ENCODE assay signal across 27 cellular contexts in the genomic region with DNA sequence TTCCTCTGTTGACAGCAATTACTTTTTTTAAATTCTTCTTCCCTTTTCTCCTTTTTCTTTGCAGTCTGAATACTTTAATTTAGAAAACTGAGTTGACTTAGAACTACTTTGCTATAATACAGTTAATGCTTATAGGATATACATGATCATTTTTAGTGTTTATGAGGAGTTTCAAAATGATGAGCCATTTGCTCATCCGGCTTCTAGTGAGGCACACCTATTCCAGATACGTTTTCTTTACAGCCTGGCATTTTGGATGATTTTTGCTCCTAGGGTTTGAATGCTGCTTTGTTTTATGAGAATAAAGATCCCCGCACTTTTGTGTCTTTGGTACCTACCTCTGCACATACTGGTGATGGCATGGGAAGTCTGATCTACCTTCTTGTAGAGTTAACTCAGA. TPM values are rescaled to one million over a fixed set of nuclear protein-coding genes. Genes with fewer than 3 reads are reported as not detected.
DNase-seq lines count a peak whose midpoint lies in the region; ATAC-seq and TF ChIP-seq lines count a peak whose summit lies in the region.
"Had no signal": no experiment of that assay in that cellular context is flagged by ENCODE, and none has a peak within 500 bp of the region (broad histone marks: within the 10 kb centered on the region; RNA-seq: fewer than 3 reads in every experiment).

No MANE protein-coding gene starts in this region.

- H3K27me3 ChIP-seq in breast epithelium = no peaks in the 10 kb centered on the region
- H3K27me3 ChIP-seq in psoas muscle (ENCODE audit: insufficient read depth in 3 of 3, low read length in 2 of 3) = no peaks in the 10 kb centered on the region
- H3K27me3 ChIP-seq: colonic mucosa, neutrophil, spleen, suprapubic skin, uterus had no signal

- H3K36me3 Mint-ChIP-seq in MCF 10A (ENCODE audit: insufficient read depth, unreplicated experiment) (peaks cover 63% of the 10 kb centered on the region), HFFc6 (ENCODE audit: low read depth) (peaks cover 36% of the 10 kb centered on the region), chondrocyte (ENCODE audit: low read depth) (peaks cover 22% of the 10 kb centered on the region)
- H3K36me3 Mint-ChIP-seq in activated naive CD8-positive, alpha-beta T cell treated with anti-CD3 and anti-CD28 coated beads for 36 hours = peaks cover 12% of the 10 kb centered on the region

- DNase-seq in MCF 10A (ENCODE audit: unreplicated experiment) (no peak), breast epithelium (ENCODE audit: low spot score in 2 of 2) (no peak), HFFc6 (peak; percentile 32), chondrocyte (ENCODE audit: low spot score) (no peak), psoas muscle (no peak), KG1 (lab: John Stamatoyannopoulos, UW) (no peak)
- no peak for DNase-seq in activated naive CD8-positive, alpha-beta T cell treated with anti-CD3 and anti-CD28 coated beads for 36 hours
- DNase-seq: activated CD4-positive, alpha-beta T cell treated with anti-CD3 and anti-CD28 coated beads, Interleukin-2, amount 50 U/mL, for 1 hour; CD8-positive, alpha-beta T cell; colonic mucosa; DMS53; glutamatergic neuron; NCI-H1105 treated with DMSO at 0.1 percent for 48 hours; NCI-H2029 treated with DMSO at 0.1 percent for 48 hours; NCI-H345; PC-9; spleen; stimulated activated CD4-positive, alpha-beta T cell treated with anti-CD3 and anti-CD28 coated beads, Interleukin-4, amount 100 ng/mL, for 1 hour; stimulated activated naive B cell treated with anti-CD40 and anti-IgM and Interleukin-4, amounts not matched to agents 10 μg/mL and 1 μg/mL and 100 μg/mL, for 72 hours; uterus had no signal

- H3K27me3 Mint-ChIP-seq in MCF 10A (ENCODE audit: insufficient read depth, unreplicated experiment) = no peaks in the 10 kb centered on the region
- peaks cover 2% of the 10 kb centered on the region for H3K27me3 Mint-ChIP-seq in HFFc6 (ENCODE audit: insufficient read depth)
- no peaks in the 10 kb centered on the region for H3K27me3 Mint-ChIP-seq in chondrocyte (ENCODE audit: low read depth)
- no peaks in the 10 kb centered on the region for H3K27me3 Mint-ChIP-seq in activated naive CD8-positive, alpha-beta T cell treated with anti-CD3 and anti-CD28 coated beads for 36 hours
- H3K27me3 Mint-ChIP-seq: stimulated activated naive B cell treated with anti-CD40 and anti-IgM and Interleukin-4, amounts not matched to agents 10 μg/mL and 1 μg/mL and 100 μg/mL, for 72 hours had no signal

- H3K4me1 ChIP-seq in breast epithelium (no peaks in the 10 kb centered on the region), psoas muscle (peaks cover 5% of the 10 kb centered on the region)
- H3K4me1 ChIP-seq: A549, colonic mucosa, HAP-1, spleen, suprapubic skin, uterus had no signal

- TF ChIP-seq CTCF in MCF 10A (IDR thresholded peaks at IDR 0.05; ENCODE audit: unreplicated experiment) = no peak
- no peak for TF ChIP-seq CTCF in breast epithelium (IDR thresholded peaks at IDR 0.05)
- no peak for TF ChIP-seq CTCF in HFFc6 (IDR thresholded peaks at IDR 0.05)
- TF ChIP-seq CTCF in chondrocyte (IDR thresholded peaks at IDR 0.05) = no peak
- TF ChIP-seq CTCF in psoas muscle (IDR thresholded peaks at IDR 0.05) = no peak

- H3K27ac Mint-ChIP-seq in MCF 10A (ENCODE audit: low read depth, unreplicated experiment) (no peak overlapping the region), HFFc6 (peak overlapping the region; percentile 84), chondrocyte (ENCODE audit: unreplicated experiment) (peak overlapping the region; percentile 49)
- H3K27ac Mint-ChIP-seq in activated naive CD8-positive, alpha-beta T cell treated with anti-CD3 and anti-CD28 coated beads for 36 hours = no peak overlapping the region
- H3K27ac Mint-ChIP-seq: brain; stimulated activated naive B cell treated with anti-CD40 and anti-IgM and Interleukin-4, amounts not matched to agents 10 μg/mL and 1 μg/mL and 100 μg/mL, for 72 hours; WTC11 had no signal

- TSS peak; percentile 83 for BruUV-seq in MCF 10A (replicated peaks; lab: Mats Ljungman, UMichigan)

- H3K4me1 Mint-ChIP-seq in MCF 10A (ENCODE audit: insufficient read depth, unreplicated experiment) = no peaks in the 10 kb centered on the region
- H3K4me1 Mint-ChIP-seq in HFFc6 (ENCODE audit: low read depth) = peaks cover 57% of the 10 kb centered on the region
- peaks cover 36% of the 10 kb centered on the region for H3K4me1 Mint-ChIP-seq in chondrocyte (ENCODE audit: low read depth)
- H3K4me1 Mint-ChIP-seq in activated naive CD8-positive, alpha-beta T cell treated with anti-CD3 and anti-CD28 coated beads for 36 hours = no peaks in the 10 kb centered on the region
- H3K4me1 Mint-ChIP-seq: brain, WTC11 had no signal

- H3K4me3 ChIP-seq in breast epithelium (no peak overlapping the region), psoas muscle (no peak overlapping the region)
- H3K4me3 ChIP-seq: A549, colonic mucosa, HAP-1, PC-9, spleen, suprapubic skin, uterus had no signal

- no peak for TF ChIP-seq POLR2A in breast epithelium (IDR thresholded peaks at IDR 0.05)

- H3K9me3 ChIP-seq in breast epithelium = no peaks in the 10 kb centered on the region
- H3K9me3 ChIP-seq in psoas muscle = no peaks in the 10 kb centered on the region
- H3K9me3 ChIP-seq: A549, colonic mucosa, HAP-1, neutrophil, spleen, suprapubic skin, uterus had no signal

- ATAC-seq in psoas muscle (peak in 1 of 4 donors; percentile 43), GM18511 (IDR thresholded peaks at IDR 0.05; ENCODE audit: unreplicated experiment) (no peak)
- ATAC-seq: A549; CD8-positive, alpha-beta T cell; stimulated activated naive B cell treated with anti-CD40 and anti-IgM and Interleukin-4, amounts not matched to agents 10 μg/mL and 1 μg/mL and 100 μg/mL, for 72 hours; WTC11 had no signal

- no peak overlapping the region for H3K27ac ChIP-seq in breast epithelium
- peak overlapping the region; percentile 65 for H3K27ac ChIP-seq in psoas muscle
- H3K27ac ChIP-seq: A549, colonic mucosa, neutrophil, PC-9, spleen, suprapubic skin, uterus had no signal

- intact Hi-C loops in MCF 10A (cut with micrococcal nuclease) (no loop called here), breast epithelium (cut with DNase I; ENCODE audit: low total_unique reads) (no loop called here), psoas muscle (cut with DNase I) (no loop called here)

- H3K9me3 Mint-ChIP-seq in MCF 10A (ENCODE audit: unreplicated experiment) = no peaks in the 10 kb centered on the region
- no peaks in the 10 kb centered on the region for H3K9me3 Mint-ChIP-seq in HFFc6
- H3K9me3 Mint-ChIP-seq in chondrocyte (ENCODE audit: low read depth) = no peaks in the 10 kb centered on the region
- H3K9me3 Mint-ChIP-seq in activated naive CD8-positive, alpha-beta T cell treated with anti-CD3 and anti-CD28 coated beads for 36 hours = no peaks in the 10 kb centered on the region
- H3K9me3 Mint-ChIP-seq: brain; CD8-positive, alpha-beta T cell; stimulated activated naive B cell treated with anti-CD40 and anti-IgM and Interleukin-4, amounts not matched to agents 10 μg/mL and 1 μg/mL and 100 μg/mL, for 72 hours; WTC11 had no signal

- WGBS in psoas muscle, 3 donors = 92 to 96% (median 96%) methylated on average over 3 of the region's 3 CpGs

- peaks cover 13% of the 10 kb centered on the region for H3K36me3 ChIP-seq in breast epithelium
- H3K36me3 ChIP-seq in psoas muscle (ENCODE audit: insufficient read depth in 1 of 2, low read depth in 1 of 2) = peaks cover 2 to 68% of the 10 kb centered on the region in 2 donors
- H3K36me3 ChIP-seq: uterus had no signal

- CTCF ChIA-PET in MCF 10A (lab: Yijun Ruan, JAX) = interaction anchor here (0.6 kb wide), 1 partner anchor 429 kb away, joined by 3 read pairs; no protein-coding TSS in a partner anchor

- H3K4me3 Mint-ChIP-seq in MCF 10A (ENCODE audit: unreplicated experiment) = no peak overlapping the region
- peak overlapping the region; percentile 62 for H3K4me3 Mint-ChIP-seq in HFFc6
- H3K4me3 Mint-ChIP-seq in chondrocyte (ENCODE audit: unreplicated experiment) = no peak overlapping the region
- H3K4me3 Mint-ChIP-seq in activated naive CD8-positive, alpha-beta T cell treated with anti-CD3 and anti-CD28 coated beads for 36 hours = no peak overlapping the region
- H3K4me3 Mint-ChIP-seq: brain; CD8-positive, alpha-beta T cell; stimulated activated naive B cell treated with anti-CD40 and anti-IgM and Interleukin-4, amounts not matched to agents 10 μg/mL and 1 μg/mL and 100 μg/mL, for 72 hours; WTC11 had no signal

- POLR2A ChIA-PET in MCF 10A (lab: Yijun Ruan, JAX) = interaction anchor here (0.5 kb wide), 1 partner anchor 940 kb away, joined by 3 read pairs; no protein-coding TSS in a partner anchor

RNA-seq across cellular contexts. Expression of gene EIF5B, which starts 52.8 kb away (rescaled TPM):
- total RNA-seq in MCF 10A (2022) = 45.6 and 55.5 TPM in 2 replicates
- total RNA-seq in breast epithelium = 10 to 100 TPM; 32.5 to 53.7 (median 42.3) TPM
- 10 to 100 TPM; 43.9 to 51.1 (median 47.8) TPM for total RNA-seq in HFFc6 (2021; fragmentation: NEBNext Ultra II Directional; extraction: Animal tissue kit (Norgen Biotek cat#: 25700))
- total RNA-seq in chondrocyte = 34.5 to 46.3 TPM (median 35.2 TPM) in 3 replicates
- 10 to 100 TPM; 54.2 to 94.3 (median 75.2) TPM for total RNA-seq in psoas muscle
- polyA plus RNA-seq in psoas muscle = 100 to 1,000 TPM in 1 of 3 donors, 10 to 100 TPM in 2; 70.5 to 117 (median 83.1) TPM
- total RNA-seq in activated naive CD8-positive, alpha-beta T cell treated with anti-CD3 and anti-CD28 coated beads for 36 hours = 10 to 100 TPM; 98.7 to 99.6 TPM

RNA-seq across cellular contexts. Expression of gene TXNDC9, which starts 53.8 kb away (rescaled TPM):
- 40.2 and 41.0 TPM in 2 replicates for total RNA-seq in MCF 10A (2022)
- total RNA-seq in breast epithelium = 10 to 100 TPM; 31.7 to 54.4 (median 47.0) TPM
- 10 to 100 TPM; 40.3 to 47.9 (median 43.9) TPM for total RNA-seq in HFFc6 (2021; fragmentation: NEBNext Ultra II Directional; extraction: Animal tissue kit (Norgen Biotek cat#: 25700))
- total RNA-seq in chondrocyte = 28.4 to 33.0 TPM (median 32.0 TPM) in 3 replicates
- total RNA-seq in psoas muscle = 10 to 100 TPM; 13.0 to 20.3 (median 17.2) TPM
- 10 to 100 TPM; 21.6 to 32.1 (median 28.8) TPM for polyA plus RNA-seq in psoas muscle
- 10 to 100 TPM; 30.0 to 31.7 TPM for total RNA-seq in activated naive CD8-positive, alpha-beta T cell treated with anti-CD3 and anti-CD28 coated beads for 36 hours

Comparison
In these comparisons a context has a peak if more than half of its experiments do, and no peak if none do; other contexts are left out.
1. H3K27ac Mint-ChIP-seq: peak in HFFc6 (single experiment) and chondrocyte (single experiment); none in MCF 10A (single experiment) and activated naive CD8-positive, alpha-beta T cell treated with anti-CD3 and anti-CD28 coated beads for 36 hours (single experiment).